8 cellular contexts compared by ENCODE assay signal in genomic region chr9:136644593-136645342, GRCh38. TPM values are rescaled to one million over a fixed set of nuclear protein-coding genes. Genes with fewer than 3 reads are reported as not detected.
DNase-seq lines count a peak whose midpoint lies in the region; ATAC-seq and TF ChIP-seq lines count a peak whose summit lies in the region.

No MANE protein-coding gene starts in this region.

- H3K4me1 ChIP-seq in duodenal mucosa (ENCODE audit: control insufficient read depth in 1 of 2, insufficient read depth in 2 of 2, low read length in 2 of 2) (peaks cover 6 to 18% of the 10 kb centered on the region in 2 donors), mesodermal cell (ENCODE audit: control insufficient read depth, insufficient read depth, low read length, poor library complexity, severe bottlenecking) (peaks cover 20% of the 10 kb centered on the region)

- ATAC-seq in HG02798 (IDR thresholded peaks at IDR 0.05; ENCODE audit: poor library complexity, unreplicated experiment) = no peak

- H3K27me3 ChIP-seq in GM06990 (replicated peaks; ENCODE audit: control insufficient read depth, insufficient read depth, low read length) = no peaks in the 10 kb centered on the region; the same call in 1 of the 2 replicates
- peaks cover 10 to 26% of the 10 kb centered on the region in 2 donors for H3K27me3 ChIP-seq in duodenal mucosa (ENCODE audit: control insufficient read depth in 1 of 2, insufficient read depth in 2 of 2, low read length in 2 of 2)

- no peaks in the 10 kb centered on the region for H3K36me3 ChIP-seq in GM06990 (ENCODE audit: control insufficient read depth, insufficient read depth, low read length)
- H3K36me3 ChIP-seq in duodenal mucosa (ENCODE audit: control insufficient read depth in 1 of 2, insufficient read depth in 2 of 2, low read length in 2 of 2) = no peaks in the 10 kb centered on the region
- H3K36me3 ChIP-seq in mesodermal cell (ENCODE audit: control insufficient read depth, insufficient read depth, low read length) = no peaks in the 10 kb centered on the region

- peak; percentile 61 for DNase-seq in GM06990 (ENCODE audit: extremely low read depth, insufficient read length)
- DNase-seq in activated CD4-positive, alpha-beta T cell treated with anti-CD3 and anti-CD28 coated beads, Interleukin-2, amount 50 U/mL, for 1 hour = peak; percentile 72
- peak; percentile 66 to 67 for DNase-seq in stimulated activated CD8-positive, alpha-beta memory T cell treated with anti-CD3 and anti-CD28 coated beads, Interleukin-2, amount 100 ng/mL, for 48 hours (ENCODE audit: low read depth in 2 of 2)
- DNase-seq in H4 (ENCODE audit: low spot score) = no peak

- TF ChIP-seq CTCF in GM06990 (IDR thresholded peaks at IDR 0.05; ENCODE audit: insufficient read depth, low read length, poor library complexity, severe bottlenecking) (peak; percentile 86), LNCAP (IDR thresholded peaks at IDR 0.05) (peak; percentile 98)

- H3K9me3 ChIP-seq in duodenal mucosa (ENCODE audit: control insufficient read depth in 1 of 2, low read length in 2 of 2) = no peaks in the 10 kb centered on the region
- H3K9me3 ChIP-seq in mesodermal cell (ENCODE audit: control insufficient read depth, low read length) = no peaks in the 10 kb centered on the region

- 30 to 38% methylated on average over 25 to 26 of the region's 30 CpGs for WGBS in mesodermal cell (ENCODE audit: insufficient coverage in 2 of 2), 2 experiments

- H3K27ac ChIP-seq in duodenal mucosa (ENCODE audit: low read depth, low read length) (peak overlapping the region; percentile 73), mesodermal cell (ENCODE audit: low read depth, low read length, severe bottlenecking) (peak overlapping the region; percentile 67)

- no peak overlapping the region for H3K9ac ChIP-seq in duodenal mucosa (ENCODE audit: low read depth in 1 of 2, low read length in 2 of 2)

- H3K4me3 ChIP-seq in GM06990 (replicated peaks; ENCODE audit: low read depth, low read length) (no peak overlapping the region), duodenal mucosa (ENCODE audit: low read depth in 1 of 2, low read length in 2 of 2) (peak overlapping the region in 1 of 2 donors; percentile 14), mesodermal cell (ENCODE audit: extremely low read depth, insufficient read depth, low read length, poor library complexity, severe bottlenecking) (no peak overlapping the region)

RNA-seq across cellular contexts. Expression of gene EGFL7, which starts 17.9 kb away (rescaled TPM):
- 188 TPM for polyA plus RNA-seq in mesodermal cell (2013, experiment 1 of 2)
- polyA plus RNA-seq in mesodermal cell (2013, experiment 2 of 2) = 118 TPM
- 60.2 and 76.5 TPM in 2 replicates for total RNA-seq in H4 (2014; rRNA removed; shearing (Covaris generic))

RNA-seq across cellular contexts. Expression of gene AGPAT2, which starts 42.5 kb away (rescaled TPM):
- 30.0 TPM for polyA plus RNA-seq in mesodermal cell (2013, experiment 1 of 2)
- 23.8 TPM for polyA plus RNA-seq in mesodermal cell (2013, experiment 2 of 2)
- 32.3 and 33.8 TPM in 2 replicates for total RNA-seq in H4 (2014; rRNA removed; shearing (Covaris generic))
